Comparison of ENCODE assay signal across 4 cellular contexts in genomic region chr10:28397229-28397628, GRCh38.
TF ChIP-seq lines count a peak whose summit lies in the region.

No MANE protein-coding gene starts in this region.

TF ChIP-seq in HEK293, 187 proteins besides CTCF, POLR2A, EP300 and RAD21:
- peak; percentile 78 for TF ChIP-seq ZNF580 (tag by site-specific recombination; IDR thresholded peaks at IDR 0.05)
- no peak for TF ChIP-seq ZNF10 (tag by site-specific recombination; IDR thresholded peaks at IDR 0.05)
- peak; percentile 91 for TF ChIP-seq ZNF146 (tag by site-specific recombination; IDR thresholded peaks at IDR 0.05)

TF ChIP-seq in WTC11, 78 proteins besides CTCF, POLR2A, EP300 and RAD21:
- TF ChIP-seq GTF2I (CRISPR knock-in tag; conservative IDR thresholded peaks at IDR 0.05), result 0 out of 2 replicates have a peak, but pooled peaks have one; percentile 12
- TF ChIP-seq EMX1 (CRISPR knock-in tag; IDR thresholded peaks at IDR 0.05), result no peak

TF ChIP-seq in K562, 482 proteins besides CTCF, POLR2A, EP300 and RAD21:
- TF ChIP-seq ZNF146 (CRISPR knock-in tag; IDR thresholded peaks at IDR 0.05; ENCODE audit: unreplicated experiment) (peak; percentile 74), ATF7 (IDR thresholded peaks at IDR 0.05) (no peak)

TF ChIP-seq in H1, 55 proteins besides CTCF, POLR2A, EP300 and RAD21:
- TF ChIP-seq KDM1A (IDR thresholded peaks at IDR 0.05; ENCODE audit: borderline replicate concordance, low read length), result 0 out of 2 replicates have a peak, but pooled peaks have one; percentile 16
- no peak for TF ChIP-seq ATF3 (IDR thresholded peaks at IDR 0.05; ENCODE audit: insufficient read depth, low read depth, low read length)
- no peak for TF ChIP-seq SP4 (IDR thresholded peaks at IDR 0.05; ENCODE audit: low read length)
- TF ChIP-seq ZNF274 (IDR thresholded peaks at IDR 0.05; ENCODE audit: borderline replicate concordance, extremely low read depth, low read length), result no peak
- no peak for TF ChIP-seq CBX8 (IDR thresholded peaks at IDR 0.05; ENCODE audit: borderline replicate concordance, low read depth, low read length)
- TF ChIP-seq E2F6 (IDR thresholded peaks at IDR 0.05), result no peak
- no peak for TF ChIP-seq TCF12 (IDR thresholded peaks at IDR 0.05; ENCODE audit: low read depth, low read length)
- TF ChIP-seq FOSL1 (IDR thresholded peaks at IDR 0.05; ENCODE audit: insufficient read depth, low read depth, low read length), result no peak
